ENCODE assay signal across 9 cellular contexts in genomic region chr15:99090011-99090699, GRCh38. TPM values are rescaled to one million over a fixed set of nuclear protein-coding genes. Genes with fewer than 3 reads are reported as not detected.
DNase-seq lines count a peak whose midpoint lies in the region; ATAC-seq lines count a peak whose summit lies in the region.
"Had no signal": no experiment of that assay in that cellular context is flagged by ENCODE, and none has a peak within 500 bp of the region (broad histone marks: within the 10 kb centered on the region; RNA-seq: fewer than 3 reads in every experiment).

No MANE protein-coding gene starts in this region.

- DNase-seq in nucleus accumbens (lab: John Stamatoyannopoulos, UW), result no peak
- no peak for DNase-seq in NCI-H2029 treated with DMSO at 0.1 percent for 48 hours (lab: John Stamatoyannopoulos, UW)
- no peak for DNase-seq in Right ventricle myocardium inferior (ENCODE audit: missing footprints)
- no peak for DNase-seq in activated T-helper 2 cell treated with anti-CD3 and anti-CD28 coated beads, Interferon-gamma antibody, Interleukin-2, Interleukin-4, amounts not matched to agents 10 μg/mL and 5 μg/mL and 100 μg/mL, durations not matched to agents 14 hours and 24 hours and 36 hours (ENCODE audit: low spot score)
- DNase-seq: T-cell had no signal

- H3K27ac ChIP-seq in iPS-20b (ENCODE audit: low read length), result no peak overlapping the region

- ATAC-seq in GM18868 (IDR thresholded peaks at IDR 0.05; ENCODE audit: unreplicated experiment), result peak; percentile 100
- ATAC-seq in GM21526 (IDR thresholded peaks at IDR 0.05; ENCODE audit: low FRiP score, unreplicated experiment), result peak; percentile 100
- peak; percentile 99 for ATAC-seq in HG03457 (IDR thresholded peaks at IDR 0.05; ENCODE audit: unreplicated experiment)
- ATAC-seq in Right ventricle myocardium inferior, result no peak
- ATAC-seq: T-cell had no signal

- no peaks in the 10 kb centered on the region for H3K9me3 ChIP-seq in iPS-20b (ENCODE audit: insufficient read depth, low read depth, low read length)

- H3K27me3 ChIP-seq in iPS-20b (ENCODE audit: insufficient read depth, low read length), result no peaks in the 10 kb centered on the region

- no peaks in the 10 kb centered on the region for H3K9me3 Mint-ChIP-seq in activated T-helper 2 cell treated with anti-CD3 and anti-CD28 coated beads, Interferon-gamma antibody, Interleukin-2, Interleukin-4, amounts not matched to agents 10 μg/mL and 5 μg/mL and 100 μg/mL, durations not matched to agents 14 hours and 24 hours and 36 hours
- H3K9me3 Mint-ChIP-seq: T-cell had no signal

- H3K4me1 Mint-ChIP-seq in activated T-helper 2 cell treated with anti-CD3 and anti-CD28 coated beads, Interferon-gamma antibody, Interleukin-2, Interleukin-4, amounts not matched to agents 10 μg/mL and 5 μg/mL and 100 μg/mL, durations not matched to agents 14 hours and 24 hours and 36 hours (ENCODE audit: low read depth), result peaks cover 6% of the 10 kb centered on the region

- intact Hi-C loops in Right ventricle myocardium inferior (cut with DNase I), result no loop called here
- intact Hi-C loops in activated T-helper 2 cell treated with anti-CD3 and anti-CD28 coated beads, Interferon-gamma antibody, Interleukin-2, Interleukin-4, amounts not matched to agents 10 μg/mL and 5 μg/mL and 100 μg/mL, durations not matched to agents 14 hours and 24 hours and 36 hours (cut with micrococcal nuclease), result no loop called here

- peaks cover 6% of the 10 kb centered on the region; the same call in 1 of the 2 replicates for H3K4me1 ChIP-seq in iPS-20b (ENCODE audit: insufficient read depth, low read length)

- no peaks in the 10 kb centered on the region for H3K36me3 ChIP-seq in iPS-20b (ENCODE audit: insufficient read depth, low read depth, low read length)

- H3K4me3 Mint-ChIP-seq in activated T-helper 2 cell treated with anti-CD3 and anti-CD28 coated beads, Interferon-gamma antibody, Interleukin-2, Interleukin-4, amounts not matched to agents 10 μg/mL and 5 μg/mL and 100 μg/mL, durations not matched to agents 14 hours and 24 hours and 36 hours (ENCODE audit: low read depth), result no peak overlapping the region
- H3K4me3 Mint-ChIP-seq: T-cell had no signal

- no peaks in the 10 kb centered on the region for H3K36me3 Mint-ChIP-seq in activated T-helper 2 cell treated with anti-CD3 and anti-CD28 coated beads, Interferon-gamma antibody, Interleukin-2, Interleukin-4, amounts not matched to agents 10 μg/mL and 5 μg/mL and 100 μg/mL, durations not matched to agents 14 hours and 24 hours and 36 hours (ENCODE audit: low read depth)
- H3K36me3 Mint-ChIP-seq: T-cell had no signal

- H3K27me3 Mint-ChIP-seq in activated T-helper 2 cell treated with anti-CD3 and anti-CD28 coated beads, Interferon-gamma antibody, Interleukin-2, Interleukin-4, amounts not matched to agents 10 μg/mL and 5 μg/mL and 100 μg/mL, durations not matched to agents 14 hours and 24 hours and 36 hours (ENCODE audit: low read depth), result peaks cover 10% of the 10 kb centered on the region

- no peak overlapping the region for H3K4me3 ChIP-seq in iPS-20b (ENCODE audit: low read length)

- peak overlapping the region; percentile 25; the same call in 1 of the 2 replicates for H3K9ac ChIP-seq in iPS-20b (ENCODE audit: low read depth, low read length)

- no peak overlapping the region for H3K27ac Mint-ChIP-seq in activated T-helper 2 cell treated with anti-CD3 and anti-CD28 coated beads, Interferon-gamma antibody, Interleukin-2, Interleukin-4, amounts not matched to agents 10 μg/mL and 5 μg/mL and 100 μg/mL, durations not matched to agents 14 hours and 24 hours and 36 hours
- H3K27ac Mint-ChIP-seq: T-cell had no signal

RNA-seq across cellular contexts. Expression of gene SYNM, which starts 14.7 kb away (rescaled TPM):
- total RNA-seq in Right ventricle myocardium inferior, result 311 TPM
- 0.46 and 0.55 TPM in 2 replicates for total RNA-seq in activated T-helper 2 cell treated with anti-CD3 and anti-CD28 coated beads, Interferon-gamma antibody, Interleukin-2, Interleukin-4, amounts not matched to agents 10 μg/mL and 5 μg/mL and 100 μg/mL, durations not matched to agents 14 hours and 24 hours and 36 hours

Comparison
In these comparisons a context has a peak if more than half of its experiments do, and no peak if none do; other contexts are left out.
1. RNA of gene SYNM, which starts 14.7 kb away (total RNA-seq): 311 TPM in Right ventricle myocardium inferior (single experiment); 0.46 to 0.55 TPM in activated T-helper 2 cell treated with anti-CD3 and anti-CD28 coated beads, Interferon-gamma antibody, Interleukin-2, Interleukin-4, amounts not matched to agents 10 μg/mL and 5 μg/mL and 100 μg/mL, durations not matched to agents 14 hours and 24 hours and 36 hours; every median in the first group is over 100 times any median in the second.